15 cellular contexts compared by ENCODE assay signal in genomic region chr5:73763300-73764032, GRCh38.
DNase-seq lines count a peak whose midpoint lies in the region; ATAC-seq, FAIRE-seq and TF ChIP-seq lines count a peak whose summit lies in the region.
"Had no signal": no experiment of that assay in that cellular context is flagged by ENCODE, and none has a peak within 500 bp of the region (broad histone marks: within the 10 kb centered on the region; RNA-seq: fewer than 3 reads in every experiment).

No MANE protein-coding gene starts in this region.

- H3K9me3 ChIP-seq in SJSA1 (replicated peaks), result no peaks in the 10 kb centered on the region
- H3K9me3 ChIP-seq in liver (ENCODE audit: control insufficient read depth in 4 of 4, low read length in 3 of 4), result no peaks in the 10 kb centered on the region
- H3K9me3 ChIP-seq in naive thymus-derived CD4-positive, alpha-beta T cell (ENCODE audit: control insufficient read depth in 2 of 3, low read length in 3 of 3), result no peaks in the 10 kb centered on the region
- H3K9me3 ChIP-seq in colonic mucosa, result no peaks in the 10 kb centered on the region
- H3K9me3 ChIP-seq: gastrocnemius medialis had no signal

- H3K9ac ChIP-seq in liver (ENCODE audit: low read depth in 1 of 2, low read length in 2 of 2), result no peak overlapping the region
- H3K9ac ChIP-seq in colonic mucosa (ENCODE audit: low read depth in 2 of 2, low read length in 2 of 2), result no peak overlapping the region

- peaks cover 7 to 18% (median 8%) of the 10 kb centered on the region in 11 donors for H3K9me3 Mint-ChIP-seq in naive thymus-derived CD4-positive, alpha-beta T cell

- peaks cover 0 to 10% (median 8%) of the 10 kb centered on the region in 5 donors for H3K27me3 Mint-ChIP-seq in naive thymus-derived CD4-positive, alpha-beta T cell

- no peaks in the 10 kb centered on the region for H3K27me3 ChIP-seq in SJSA1 (replicated peaks)
- H3K27me3 ChIP-seq in liver (ENCODE audit: control insufficient read depth in 4 of 4, insufficient read depth in 4 of 4, low read length in 3 of 4), result no peaks in the 10 kb centered on the region
- no peaks in the 10 kb centered on the region for H3K27me3 ChIP-seq in naive thymus-derived CD4-positive, alpha-beta T cell (ENCODE audit: control insufficient read depth in 2 of 2, insufficient read depth in 2 of 2, low read length in 2 of 2)
- H3K27me3 ChIP-seq in colonic mucosa, result no peaks in the 10 kb centered on the region
- H3K27me3 ChIP-seq: cardiac muscle cell, gastrocnemius medialis, MG63 had no signal

- H3K36me3 ChIP-seq in SJSA1, result peaks cover 6% of the 10 kb centered on the region; the same call in 1 of the 2 replicates
- no peaks in the 10 kb centered on the region for H3K36me3 ChIP-seq in liver (ENCODE audit: control insufficient read depth in 4 of 4, insufficient read depth in 3 of 4, low read depth in 1 of 4, low read length in 3 of 4)
- no peaks in the 10 kb centered on the region for H3K36me3 ChIP-seq in naive thymus-derived CD4-positive, alpha-beta T cell (ENCODE audit: control insufficient read depth in 2 of 3, insufficient read depth in 3 of 3, low read length in 3 of 3)
- H3K36me3 ChIP-seq in colonic mucosa, result no peaks in the 10 kb centered on the region
- H3K36me3 ChIP-seq: cardiac muscle cell, gastrocnemius medialis had no signal

- POLR2A ChIA-PET in naive thymus-derived CD4-positive, alpha-beta T cell (lab: Charles Lee), result no interaction called here

- TF ChIP-seq CTCF in liver (IDR thresholded peaks at IDR 0.05; ENCODE audit: low read depth, low read length, missing input control) (peak; percentile 37), colonic mucosa (IDR thresholded peaks at IDR 0.05) (no peak)

- peaks cover 0 to 5% (median 0%) of the 10 kb centered on the region in 5 donors for H3K36me3 Mint-ChIP-seq in naive thymus-derived CD4-positive, alpha-beta T cell

- DNase-seq in EH (ENCODE audit: low read depth) (peak; percentile 61), HTR-8/SVneo (ENCODE audit: insufficient read length, low spot score) (no peak), SJSA1 (ENCODE audit: low read depth in 1 of 2, low spot score in 2 of 2) (peak in 1 of 2 experiments; percentile 50), colonic mucosa (no peak), NCI-H2081 treated with DMSO at 0.1 percent for 48 hours (lab: John Stamatoyannopoulos, UW) (no peak)
- DNase-seq in naive thymus-derived CD4-positive, alpha-beta T cell, result no peak
- DNase-seq: activated CD4-positive, CD25-positive, alpha-beta regulatory T cell treated with anti-CD3 and anti-CD28 coated beads, Interleukin-2, amount 50 U/mL, for 72 hours; activated naive CD4-positive, alpha-beta T cell treated with anti-CD3 and anti-CD28 coated beads, Interleukin-2, amount 50 U/mL, for 16 hours; gastrocnemius medialis; MG63; NCI-H226; nephron progenitor cell; substantia nigra had no signal

- H3K4me3 Mint-ChIP-seq in naive thymus-derived CD4-positive, alpha-beta T cell, result no peak overlapping the region
- H3K4me3 Mint-ChIP-seq: nephron progenitor cell had no signal

- CTCF ChIA-PET in naive thymus-derived CD4-positive, alpha-beta T cell (lab: Charles Lee), result no interaction called here

- peak; percentile 9 for FAIRE-seq in HTR-8/SVneo (lab: Jason Lieb, UNC)

- H3K4me1 ChIP-seq in SJSA1 (replicated peaks) (peaks cover 45% of the 10 kb centered on the region), liver (ENCODE audit: control insufficient read depth in 4 of 4, insufficient read depth in 4 of 4, low read length in 3 of 4) (peaks cover 10 to 12% (median 10%) of the 10 kb centered on the region in 4 donors), colonic mucosa (no peaks in the 10 kb centered on the region)
- no peaks in the 10 kb centered on the region for H3K4me1 ChIP-seq in naive thymus-derived CD4-positive, alpha-beta T cell (ENCODE audit: control insufficient read depth in 2 of 2, insufficient read depth in 2 of 2, low read length in 2 of 2)
- H3K4me1 ChIP-seq: gastrocnemius medialis had no signal

- intact Hi-C loops in naive thymus-derived CD4-positive, alpha-beta T cell (cut with micrococcal nuclease), result no loop called here
- intact Hi-C loops in colonic mucosa (cut with DNase I), result no loop called here

- no peak overlapping the region for H3K27ac Mint-ChIP-seq in naive thymus-derived CD4-positive, alpha-beta T cell
- H3K27ac Mint-ChIP-seq: nephron progenitor cell had no signal

- WGBS in liver, result 41% methylated on average over 7 of the region's 7 CpGs

- ATAC-seq in naive thymus-derived CD4-positive, alpha-beta T cell, result no peak
- ATAC-seq: gastrocnemius medialis had no signal

- TF ChIP-seq RAD21 in liver (IDR thresholded peaks at IDR 0.05), result peak in 1 of 2 donors; percentile 32

- H3K4me1 Mint-ChIP-seq in naive thymus-derived CD4-positive, alpha-beta T cell, result no peaks in the 10 kb centered on the region

- H3K4me3 ChIP-seq in SJSA1 (no peak overlapping the region), liver (ENCODE audit: low read depth in 1 of 3, low read length in 3 of 3) (no peak overlapping the region), colonic mucosa (no peak overlapping the region)
- no peak overlapping the region for H3K4me3 ChIP-seq in naive thymus-derived CD4-positive, alpha-beta T cell (ENCODE audit: low read length)
- H3K4me3 ChIP-seq: cardiac muscle cell, gastrocnemius medialis, MG63 had no signal

- H3K27ac ChIP-seq in SJSA1 (peak overlapping the region; percentile 99), liver (ENCODE audit: low read depth in 1 of 2, low read length in 2 of 2) (peak overlapping the region; percentile 59 to 66), colonic mucosa (no peak overlapping the region)
- H3K27ac ChIP-seq in naive thymus-derived CD4-positive, alpha-beta T cell (ENCODE audit: low read depth, low read length), result no peak overlapping the region
- H3K27ac ChIP-seq: cardiac muscle cell, gastrocnemius medialis had no signal

TF ChIP-seq in liver, 16 proteins besides CTCF, POLR2A, EP300 and RAD21:
- peak; percentile 74 to 75 for TF ChIP-seq RXRA (IDR thresholded peaks at IDR 0.05)
- peak; percentile 75 for TF ChIP-seq ZBTB33 (IDR thresholded peaks at IDR 0.05)
- TF ChIP-seq JUND (IDR thresholded peaks at IDR 0.05), result peak; percentile 48 to 74
- peak; percentile 96 for TF ChIP-seq MAX (IDR thresholded peaks at IDR 0.05)
- peak; percentile 76 for TF ChIP-seq SP1 (IDR thresholded peaks at IDR 0.05)
- peak; percentile 27 for TF ChIP-seq FOXA1 (IDR thresholded peaks at IDR 0.05)
- TF ChIP-seq YY1 (IDR thresholded peaks at IDR 0.05), result peak; percentile 84
- TF ChIP-seq GABPA (IDR thresholded peaks at IDR 0.05 in 1 of 2, conservative IDR thresholded peaks at IDR 0.05 in 1 of 2), result peak in 1 of 2 donors; percentile 38
- TF ChIP-seq TAF1 (conservative IDR thresholded peaks at IDR 0.05), result no peak
- peak; percentile 98 for TF ChIP-seq HNF4A (conservative IDR thresholded peaks at IDR 0.05)
- TF ChIP-seq REST (IDR thresholded peaks at IDR 0.05), result peak; percentile 22
- peak; percentile 46 for TF ChIP-seq FOXA2 (IDR thresholded peaks at IDR 0.05)
- TF ChIP-seq EGR1 (IDR thresholded peaks at IDR 0.05; ENCODE audit: low read depth in 2 of 2), result peak in 1 of 2 donors; percentile 75
- TF ChIP-seq NR2F2 (IDR thresholded peaks at IDR 0.05), result no peak
- TF ChIP-seq ATF3 (IDR thresholded peaks at IDR 0.05), result no peak
- peak; percentile 84 for TF ChIP-seq HNF4G (IDR thresholded peaks at IDR 0.05)

Comparison
In these comparisons a context has a peak if more than half of its experiments do, and no peak if none do; other contexts are left out.
1. H3K27ac ChIP-seq: peak in SJSA1 (single experiment) and liver (2 of 2); none in naive thymus-derived CD4-positive, alpha-beta T cell (single experiment) and colonic mucosa (single experiment).